ENCODE assay signal across 9 cellular contexts in genomic region chr12:90013409-90013808, GRCh38.
DNase-seq lines count a peak whose midpoint lies in the region; ATAC-seq, FAIRE-seq and TF ChIP-seq lines count a peak whose summit lies in the region.
"Had no signal": no experiment of that assay in that cellular context is flagged by ENCODE, and none has a peak within 500 bp of the region (broad histone marks: within the 10 kb centered on the region; RNA-seq: fewer than 3 reads in every experiment).

No MANE protein-coding gene starts in this region.

- H3K4me2 ChIP-seq in H1 (ENCODE audit: insufficient read depth in 1 of 2, low read depth in 2 of 2, low read length in 2 of 2), result no peak overlapping the region

- POLR2A ChIA-PET in H1 (lab: Charles Lee; ENCODE audit: partially characterized antibody), result interaction anchor here (0.6 kb wide), 1 partner anchor 469 kb away, joined by 3 read pairs; no protein-coding TSS in a partner anchor

- H3K4me3 ChIP-seq in H1 (ENCODE audit: extremely low read depth in 1 of 4, insufficient read depth in 2 of 4, low read depth in 3 of 4, low read length in 4 of 4), result no peak overlapping the region

- no peak for FAIRE-seq in H1 (lab: Jason Lieb, UNC)

- no peak overlapping the region for H2AK5ac ChIP-seq in H1 (ENCODE audit: low read depth, low read length)

- no peak overlapping the region for H3K23ac ChIP-seq in H1 (ENCODE audit: insufficient read length)

- H4K5ac ChIP-seq in H1 (ENCODE audit: insufficient read length, low read depth, low read length), result no peak overlapping the region

- ATAC-seq in GM19025 (IDR thresholded peaks at IDR 0.05; ENCODE audit: low read depth, unreplicated experiment) (peak; percentile 57), left colon (no peak)

- no peak overlapping the region for H3K9ac ChIP-seq in H1 (replicated peaks in 1 of 4; ENCODE audit: extremely low read depth in 1 of 4, low read depth in 3 of 4, low read length in 3 of 4)

- H4K20me1 ChIP-seq in H1 (replicated peaks in 1 of 2; ENCODE audit: control insufficient read depth in 1 of 2, insufficient read depth in 2 of 2, low read length in 2 of 2), result no peaks in the 10 kb centered on the region

- H3K27ac ChIP-seq in H1 (ENCODE audit: low read depth, low read length), result no peak overlapping the region

- no peak overlapping the region for H4K91ac ChIP-seq in H1 (replicated peaks; ENCODE audit: insufficient read length, low read length)

- TF ChIP-seq CTCF in AG09319 (IDR thresholded peaks at IDR 0.05; ENCODE audit: low read depth, low read length), result peak; percentile 4
- peak; percentile 41 to 67 (median 56) for TF ChIP-seq CTCF in H1 (IDR thresholded peaks at IDR 0.05; ENCODE audit: control extremely low read depth in 1 of 3, insufficient read depth in 1 of 3, low read depth in 1 of 3, low read length in 3 of 3)

- no peak overlapping the region for H2BK15ac ChIP-seq in H1 (ENCODE audit: low read length)

- no peak for TF ChIP-seq POLR2A in H1 (IDR thresholded peaks at IDR 0.05; ENCODE audit: control extremely low read depth in 1 of 2, low read depth in 2 of 2, low read length in 2 of 2)

- H3K56ac ChIP-seq in H1 (replicated peaks; ENCODE audit: insufficient read length, low read depth, low read length), result no peak overlapping the region

- no peaks in the 10 kb centered on the region for H3K23me2 ChIP-seq in H1 (ENCODE audit: low read depth, low read length)

- H3K36me3 ChIP-seq in H1 (ENCODE audit: control insufficient read depth in 2 of 4, insufficient read depth in 4 of 4, low read length in 3 of 4), result no peaks in the 10 kb centered on the region

- DNase-seq in AG09319 (ENCODE audit: extremely low read depth, low read depth) (no peak), HT1080 (ENCODE audit: low read depth) (peak; percentile 15), H1 (ENCODE audit: low read depth in 1 of 2, low spot score in 2 of 2) (no peak), GM03348 (ENCODE audit: low spot score) (no peak), HUDEP-2 (lab: John Stamatoyannopoulos, UW; ENCODE audit: unreplicated experiment in 76 of 76) (no peak), posterior cingulate gyrus (no peak), left colon (no peak)
- DNase-seq: activated CD4-positive, alpha-beta T cell treated with anti-CD3 and anti-CD28 coated beads for 4 hours had no signal

- H3K79me1 ChIP-seq in H1 (ENCODE audit: low read depth, low read length), result no peaks in the 10 kb centered on the region

- H3K4me1 ChIP-seq in H1 (replicated peaks in 1 of 4; ENCODE audit: control insufficient read depth in 3 of 4, insufficient read depth in 4 of 4, low read length in 3 of 4), result no peaks in the 10 kb centered on the region

- H3K9me3 ChIP-seq in H1 (ENCODE audit: insufficient read depth in 2 of 2, low read depth in 1 of 2, low read length in 1 of 2), result no peaks in the 10 kb centered on the region

- intact Hi-C loops in posterior cingulate gyrus (cut with DNase I) (no loop called here), left colon (cut with DNase I, micrococcal nuclease) (no loop called here)

- CTCF ChIA-PET in H1 (lab: Charles Lee; ENCODE audit: partially characterized antibody), result interaction anchor here (0.7 to 2.1 kb wide), 12 partner anchors 8 to 469 kb away, joined by 3 to 12 read pairs (median 3); no protein-coding TSS in a partner anchor

- TF ChIP-seq EP300 in H1 (IDR thresholded peaks at IDR 0.05; ENCODE audit: borderline replicate concordance in 1 of 2, low read depth in 2 of 2, low read length in 2 of 2), result no peak

- H4K8ac ChIP-seq in H1 (ENCODE audit: extremely low read depth, insufficient read depth, low read length), result no peak overlapping the region

- H3K79me2 ChIP-seq in H1 (ENCODE audit: control insufficient read depth in 1 of 2, insufficient read depth in 2 of 2, low read length in 2 of 2), result no peaks in the 10 kb centered on the region

- H3K18ac ChIP-seq in H1 (ENCODE audit: extremely low read depth, low read length), result no peak overlapping the region

- H3K27me3 ChIP-seq in H1 (replicated peaks in 1 of 4; ENCODE audit: control insufficient read depth in 3 of 4, extremely low read depth in 1 of 4, insufficient read depth in 3 of 4, low read length in 3 of 4), result no peaks in the 10 kb centered on the region

- TF ChIP-seq RAD21 in H1 (IDR thresholded peaks at IDR 0.05 in 1 of 2, conservative IDR thresholded peaks at IDR 0.05 in 1 of 2; ENCODE audit: low read depth in 2 of 2, low read length in 2 of 2), result peak; percentile 75 to 84

- H3K14ac ChIP-seq in H1 (ENCODE audit: insufficient read length), result no peak overlapping the region

- no peak overlapping the region for H2BK5ac ChIP-seq in H1 (ENCODE audit: low read depth, low read length)

- H2BK20ac ChIP-seq in H1 (ENCODE audit: low read length), result no peak overlapping the region

- H2BK120ac ChIP-seq in H1 (replicated peaks; ENCODE audit: low read depth, low read length), result no peak overlapping the region

- no peak overlapping the region for H2AFZ ChIP-seq in H1 (ENCODE audit: low read length)

- no peak overlapping the region for H3K4ac ChIP-seq in H1 (replicated peaks; ENCODE audit: insufficient read length, low read depth, low read length)

- H2BK12ac ChIP-seq in H1 (ENCODE audit: low read depth, low read length), result no peak overlapping the region

TF ChIP-seq in H1, 55 proteins besides CTCF, POLR2A, EP300 and RAD21:
- TF ChIP-seq SAP30 (IDR thresholded peaks at IDR 0.05; ENCODE audit: insufficient read depth, insufficient replicate concordance, low read length), result no peak
- TF ChIP-seq MAFK (IDR thresholded peaks at IDR 0.05; ENCODE audit: low read depth, low read length), result no peak
- no peak for TF ChIP-seq TEAD4 (IDR thresholded peaks at IDR 0.05; ENCODE audit: low read depth, low read length)
- TF ChIP-seq MAX (IDR thresholded peaks at IDR 0.05), result no peak
- TF ChIP-seq RXRA (IDR thresholded peaks at IDR 0.05; ENCODE audit: insufficient read depth, low read depth, low read length), result no peak
- TF ChIP-seq CBX8 (IDR thresholded peaks at IDR 0.05; ENCODE audit: borderline replicate concordance, low read depth, low read length), result no peak
